In the genomic region with DNA sequence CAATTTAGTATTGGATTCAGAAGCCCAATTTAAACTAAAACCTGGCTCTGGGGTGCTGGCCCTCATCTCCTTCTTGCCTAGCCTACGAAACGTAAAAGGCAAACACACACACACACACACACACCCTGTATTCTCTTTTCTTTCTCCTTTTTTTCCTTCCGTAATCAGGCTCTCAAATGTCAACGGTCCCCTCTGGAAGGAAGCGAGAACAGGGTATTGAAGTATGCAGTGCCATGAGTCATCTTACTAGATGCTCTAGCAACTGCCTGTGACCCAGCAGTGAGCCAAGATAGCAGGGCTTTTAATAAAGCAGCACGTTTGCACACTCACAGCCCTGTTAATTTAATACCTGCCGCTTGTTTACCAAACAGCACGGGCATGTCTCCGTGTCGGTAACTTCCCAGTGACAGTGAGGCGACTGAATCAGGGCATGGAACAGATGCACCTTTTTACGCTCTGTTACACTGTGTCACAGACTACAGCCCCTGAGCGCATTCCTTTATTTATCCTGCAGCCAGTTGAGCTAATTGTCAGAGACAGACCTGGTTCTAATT, we compare ENCODE assay signal across 8 cellular contexts.
DNase-seq lines count a peak whose midpoint lies in the region; ATAC-seq and TF ChIP-seq lines count a peak whose summit lies in the region.

No MANE protein-coding gene starts in this region.

- H3K4me1 ChIP-seq in mesendoderm (ENCODE audit: control insufficient read depth, low read depth, low read length) = peaks cover 9% of the 10 kb centered on the region

- no peak overlapping the region for H3K23ac ChIP-seq in mesendoderm (ENCODE audit: low read length)

- no peaks in the 10 kb centered on the region for H3K36me3 ChIP-seq in mesendoderm (ENCODE audit: control insufficient read depth, insufficient read depth, low read length)

- no peak for ATAC-seq in GM18870 (IDR thresholded peaks at IDR 0.05; ENCODE audit: unreplicated experiment)

- no peaks in the 10 kb centered on the region for H3K79me1 ChIP-seq in mesendoderm (ENCODE audit: low read length)

- TF ChIP-seq CTCF in cardiac fibroblast (IDR thresholded peaks at IDR 0.05; ENCODE audit: low read depth, low read length) = no peak

- no peak overlapping the region for H3K27ac ChIP-seq in mesendoderm (ENCODE audit: low read depth, low read length)

- H3K79me2 ChIP-seq in mesendoderm (ENCODE audit: control insufficient read depth, insufficient read depth, low read length) = no peaks in the 10 kb centered on the region

- no peak overlapping the region for H2BK5ac ChIP-seq in mesendoderm (ENCODE audit: low read length)

- H2AK5ac ChIP-seq in mesendoderm (ENCODE audit: low read length) = no peak overlapping the region

- H3K9ac ChIP-seq in mesendoderm (ENCODE audit: low read length) = no peak overlapping the region

- H3K4me3 ChIP-seq in cardiac fibroblast (replicated peaks in 1 of 2; ENCODE audit: low read depth in 2 of 2, low read length in 2 of 2) (no peak overlapping the region), mesendoderm (ENCODE audit: low read length) (no peak overlapping the region)

- H3K18ac ChIP-seq in mesendoderm (ENCODE audit: low read length) = peak overlapping the region; percentile 22

- DNase-seq in Ammon's horn (ENCODE audit: low spot score) (peak; percentile 13), NCI-H128 (lab: John Stamatoyannopoulos, UW; ENCODE audit: unreplicated experiment) (peak; percentile 50), cardiac fibroblast (ENCODE audit: low read depth in 2 of 2) (peak; percentile 87), mesendoderm (peak; percentile 89), NCI-H524 treated with DMSO at 0.1 percent for 48 hours (lab: John Stamatoyannopoulos, UW) (no peak)
- no peak for DNase-seq in activated CD4-positive, alpha-beta T cell treated with anti-CD3 and anti-CD28 coated beads for 1 hour
- no peak for DNase-seq in activated effector memory CD4-positive, alpha-beta T cell treated with Interleukin-2 at 50 U/mL for 16 hours

- H3K4ac ChIP-seq in mesendoderm (ENCODE audit: low read depth, low read length) = no peak overlapping the region

- peak overlapping the region; percentile 77 for H2BK120ac ChIP-seq in mesendoderm (ENCODE audit: low read depth, low read length)

- no peak overlapping the region for H3K56ac ChIP-seq in mesendoderm (ENCODE audit: low read length)

- H4K5ac ChIP-seq in mesendoderm (ENCODE audit: low read length) = no peak overlapping the region

- no peak overlapping the region for H4K8ac ChIP-seq in mesendoderm (ENCODE audit: low read depth, low read length)

- no peak overlapping the region for H3K4me2 ChIP-seq in mesendoderm (ENCODE audit: low read length)

- H2BK15ac ChIP-seq in mesendoderm (replicated peaks; ENCODE audit: low read depth) = peak overlapping the region; percentile 19

- no peaks in the 10 kb centered on the region for H3K27me3 ChIP-seq in mesendoderm (ENCODE audit: insufficient read depth, low read length, poor library complexity)

- WGBS in mesendoderm (ENCODE audit: extremely low coverage, insufficient coverage, low lambda C conversion rate) = no CpG with 5 or more reads among the region's 13 CpGs

Comparison
In these comparisons a context has a peak if more than half of its experiments do, and no peak if none do; other contexts are left out.
1. DNase-seq: peak in Ammon's horn (single experiment), NCI-H128 (single experiment), cardiac fibroblast (2 of 2) and mesendoderm (single experiment); none in activated CD4-positive, alpha-beta T cell treated with anti-CD3 and anti-CD28 coated beads for 1 hour (single experiment), NCI-H524 treated with DMSO at 0.1 percent for 48 hours (single experiment) and activated effector memory CD4-positive, alpha-beta T cell treated with Interleukin-2 at 50 U/mL for 16 hours (single experiment).